Comparison of ENCODE assay signal across 8 cellular contexts in genomic region chr17:3754458-3755334, GRCh38. TPM values are rescaled to one million over a fixed set of nuclear protein-coding genes. Genes with fewer than 3 reads are reported as not detected.
DNase-seq lines count a peak whose midpoint lies in the region; ATAC-seq and TF ChIP-seq lines count a peak whose summit lies in the region.
"Had no signal": no experiment of that assay in that cellular context is flagged by ENCODE, and none has a peak within 500 bp of the region (broad histone marks: within the 10 kb centered on the region; RNA-seq: fewer than 3 reads in every experiment).

No MANE protein-coding gene starts in this region.

- DNase-seq in SW480 (ENCODE audit: low spot score) (peak; percentile 97), memory B cell (ENCODE audit: low spot score in 2 of 2) (peak; percentile 79 to 80)
- peak; percentile 37 to 51 for DNase-seq in stimulated activated CD8-positive, alpha-beta memory T cell treated with anti-CD3 and anti-CD28 coated beads, Interleukin-7, amount 100 ng/mL, for 1 hour (ENCODE audit: low read depth in 2 of 2)

- H3K27ac Mint-ChIP-seq in brain, result no peak overlapping the region
- peak overlapping the region; percentile 78 for H3K27ac Mint-ChIP-seq in memory B cell

- H3K27me3 Mint-ChIP-seq in brain (peaks cover 6% of the 10 kb centered on the region), memory B cell (no peaks in the 10 kb centered on the region)

- H3K9ac ChIP-seq in HUES48 (ENCODE audit: low read depth, low read length), result peak overlapping the region; percentile 60

- H3K4me1 ChIP-seq in HUES48 (ENCODE audit: control insufficient read depth, insufficient read depth, low read length), result no peaks in the 10 kb centered on the region
- H3K4me1 ChIP-seq: SJSA1 had no signal

- peaks cover 2% of the 10 kb centered on the region; the same call in 1 of the 2 replicates for H3K9me3 ChIP-seq in HUES48 (ENCODE audit: control insufficient read depth, insufficient read depth, low read length)
- H3K9me3 ChIP-seq: SJSA1 had no signal

- H3K4me3 Mint-ChIP-seq in brain (peak overlapping the region in 3 of 5 experiments; percentile 31 to 53 (median 38)), memory B cell (peak overlapping the region; percentile 81)

- H3K4me1 Mint-ChIP-seq in brain, result peaks cover 3% of the 10 kb centered on the region
- H3K4me1 Mint-ChIP-seq in memory B cell, result peaks cover 13% of the 10 kb centered on the region

- H3K9me3 Mint-ChIP-seq in brain (peaks cover 1 to 4% (median 3%) of the 10 kb centered on the region in 5 experiments), memory B cell (peaks cover 2% of the 10 kb centered on the region)

- TF ChIP-seq CTCF in brain (conservative IDR thresholded peaks at IDR 0.05), result no peak

- peak; percentile 88 for ATAC-seq in memory B cell (ENCODE audit: low read depth)
- no peak for ATAC-seq in HG02885 (IDR thresholded peaks at IDR 0.05; ENCODE audit: poor library complexity, unreplicated experiment)
- ATAC-seq in HG03439 (IDR thresholded peaks at IDR 0.05; ENCODE audit: unreplicated experiment), result no peak

- H3K27me3 ChIP-seq in HUES48 (ENCODE audit: control insufficient read depth, insufficient read depth, low read length), result no peaks in the 10 kb centered on the region

- peak overlapping the region; percentile 75 for H3K4me3 ChIP-seq in HUES48 (ENCODE audit: low read depth, low read length)
- H3K4me3 ChIP-seq: SJSA1 had no signal

- H3K36me3 Mint-ChIP-seq in brain, result no peaks in the 10 kb centered on the region
- peaks cover 2% of the 10 kb centered on the region for H3K36me3 Mint-ChIP-seq in memory B cell

- no peaks in the 10 kb centered on the region for H3K36me3 ChIP-seq in HUES48 (ENCODE audit: control insufficient read depth, insufficient read depth, low read length)
- H3K36me3 ChIP-seq: SJSA1 had no signal

- H3K27ac ChIP-seq in HUES48 (ENCODE audit: low read depth, low read length), result peak overlapping the region; percentile 75
- H3K27ac ChIP-seq: SJSA1 had no signal

RNA-seq across cellular contexts. Expression of gene HASPIN, which starts 31.0 kb away (rescaled TPM):
- polyA plus RNA-seq in brain (ENCODE audit: insufficient read depth, low read depth, low replicate concordance), result 5.0 TPM

RNA-seq across cellular contexts. Expression of gene ITGAE, which starts 46.3 kb away (rescaled TPM):
- polyA plus RNA-seq in brain (ENCODE audit: insufficient read depth, low read depth, low replicate concordance), result 20.9 TPM

RNA-seq across cellular contexts. Expression of gene P2RX5, which starts 58.7 kb away (rescaled TPM):
- 3.1 TPM for polyA plus RNA-seq in brain (ENCODE audit: insufficient read depth, low read depth, low replicate concordance)

Comparison
In these comparisons a context has a peak if more than half of its experiments do, and no peak if none do; other contexts are left out.
1. DNase-seq: peak in every context shown above with its lines; median percentile 97 in SW480; 80 in memory B cell; 44 in stimulated activated CD8-positive, alpha-beta memory T cell treated with anti-CD3 and anti-CD28 coated beads, Interleukin-7, amount 100 ng/mL, for 1 hour.